In genomic region chr17:7833011-7833794, GRCh38 we compare ENCODE assay signal across 8 cellular contexts. TPM values are rescaled to one million over a fixed set of nuclear protein-coding genes. Genes with fewer than 3 reads are reported as not detected.
DNase-seq lines count a peak whose midpoint lies in the region; ATAC-seq and TF ChIP-seq lines count a peak whose summit lies in the region.

No MANE protein-coding gene starts in this region.

- H3K27ac Mint-ChIP-seq in dendritic cell treated with granulocyte-macrophage colony-stimulating factor and Interleukin-4, amounts not matched to agents 40 ng/mL and 50 ng/mL, for 4 days = peak overlapping the region; percentile 98
- peak overlapping the region; percentile 97 to 100 for H3K27ac Mint-ChIP-seq in natural killer cell

- intact Hi-C loops in dendritic cell treated with granulocyte-macrophage colony-stimulating factor and Interleukin-4, amounts not matched to agents 40 ng/mL and 50 ng/mL, for 4 days (cut with micrococcal nuclease) = no loop called here
- intact Hi-C loops in natural killer cell (cut with micrococcal nuclease) = no loop called here

- no peaks in the 10 kb centered on the region for H3K9me3 ChIP-seq in MG63

- H3K27me3 ChIP-seq in MG63 = peaks cover 2% of the 10 kb centered on the region; the same call in 1 of the 2 replicates

- TF ChIP-seq CTCF in AG10803 (conservative IDR thresholded peaks at IDR 0.05; ENCODE audit: low read length) (no peak), natural killer cell (IDR thresholded peaks at IDR 0.05) (no peak), GM20000 (IDR thresholded peaks at IDR 0.05; ENCODE audit: extremely low read depth, missing control alignments) (no peak)

- H3K36me3 ChIP-seq in MG63 = no peaks in the 10 kb centered on the region

- peak overlapping the region; percentile 90 for H3K4me3 ChIP-seq in AG10803 (ENCODE audit: low read length)
- H3K4me3 ChIP-seq in MG63 = peak overlapping the region; percentile 93

- DNase-seq in AG10803 (ENCODE audit: low read depth) (no peak), MG63 (no peak), natural killer cell (no peak), OCI-M2 (lab: John Stamatoyannopoulos, UW; ENCODE audit: unreplicated experiment) (no peak), NCI-H146 (lab: John Stamatoyannopoulos, UW) (no peak), NCI-H748 treated with DMSO at 0.1 percent for 48 hours (lab: John Stamatoyannopoulos, UW) (no peak), GM20000 (ENCODE audit: low spot score) (no peak)

- peaks cover 43% of the 10 kb centered on the region for H3K4me1 Mint-ChIP-seq in dendritic cell treated with granulocyte-macrophage colony-stimulating factor and Interleukin-4, amounts not matched to agents 40 ng/mL and 50 ng/mL, for 4 days (ENCODE audit: low read depth)
- H3K4me1 Mint-ChIP-seq in natural killer cell = peaks cover 25 to 46% of the 10 kb centered on the region in 2 donors

- H3K9me3 Mint-ChIP-seq in dendritic cell treated with granulocyte-macrophage colony-stimulating factor and Interleukin-4, amounts not matched to agents 40 ng/mL and 50 ng/mL, for 4 days = no peaks in the 10 kb centered on the region
- H3K9me3 Mint-ChIP-seq in natural killer cell = no peaks in the 10 kb centered on the region

- peaks cover 23% of the 10 kb centered on the region for H3K27me3 Mint-ChIP-seq in dendritic cell treated with granulocyte-macrophage colony-stimulating factor and Interleukin-4, amounts not matched to agents 40 ng/mL and 50 ng/mL, for 4 days
- peaks cover 0 to 12% of the 10 kb centered on the region in 2 donors for H3K27me3 Mint-ChIP-seq in natural killer cell (ENCODE audit: low read depth in 2 of 2)

- peaks cover 24% of the 10 kb centered on the region for H3K36me3 Mint-ChIP-seq in dendritic cell treated with granulocyte-macrophage colony-stimulating factor and Interleukin-4, amounts not matched to agents 40 ng/mL and 50 ng/mL, for 4 days (ENCODE audit: low read depth)
- no peaks in the 10 kb centered on the region for H3K36me3 Mint-ChIP-seq in natural killer cell

- peak overlapping the region; percentile 87 for H3K4me3 Mint-ChIP-seq in dendritic cell treated with granulocyte-macrophage colony-stimulating factor and Interleukin-4, amounts not matched to agents 40 ng/mL and 50 ng/mL, for 4 days
- peak overlapping the region; percentile 88 for H3K4me3 Mint-ChIP-seq in natural killer cell

- no peak for ATAC-seq in natural killer cell

RNA-seq across cellular contexts. Expression of gene KDM6B, which starts 0.8 kb away (rescaled TPM):
- 0.07 and 0.20 TPM in 2 replicates for total RNA-seq in MG63 (2014; rRNA removed; shearing (Covaris generic); ENCODE audit: low replicate concordance)
- total RNA-seq in natural killer cell = 100 to 1,000 TPM; 104 to 165 (median 149) TPM

RNA-seq across cellular contexts. Expression of gene TMEM88, which starts 21.7 kb away (rescaled TPM):
- not detected in 2 replicates for total RNA-seq in MG63 (2014; rRNA removed; shearing (Covaris generic); ENCODE audit: low replicate concordance)
- 10 to 100 TPM; 12.7 to 45.5 (median 27.6) TPM for total RNA-seq in natural killer cell

RNA-seq across cellular contexts. Expression of gene NAA38, which starts 24.2 kb away (rescaled TPM):
- total RNA-seq in MG63 (2014; rRNA removed; shearing (Covaris generic); ENCODE audit: low replicate concordance) = 74.9 and 264 TPM in 2 replicates
- 10 to 100 TPM; 35.9 to 40.3 (median 37.3) TPM for total RNA-seq in natural killer cell

RNA-seq across cellular contexts. Expression of gene CYB5D1, which starts 24.6 kb away (rescaled TPM):
- 18.2 and 38.2 TPM in 2 replicates for total RNA-seq in MG63 (2014; rRNA removed; shearing (Covaris generic); ENCODE audit: low replicate concordance)
- total RNA-seq in natural killer cell = 10 to 100 TPM; 11.0 to 18.3 (median 11.5) TPM

RNA-seq across cellular contexts. Expression of gene CHD3, which starts 55.4 kb away (rescaled TPM):
- total RNA-seq in MG63 (2014; rRNA removed; shearing (Covaris generic); ENCODE audit: low replicate concordance) = 49.6 and 51.1 TPM in 2 replicates
- total RNA-seq in natural killer cell = 100 to 1,000 TPM; 215 to 275 (median 218) TPM

Comparison
In these comparisons a context has a peak if more than half of its experiments do, and no peak if none do; other contexts are left out.
1. RNA of gene KDM6B, which starts 0.8 kb away (total RNA-seq): 104 to 165 TPM in natural killer cell; 0.07 to 0.20 TPM in MG63; every median in the first group is over 10 times any median in the second.
2. RNA of gene TMEM88, which starts 21.7 kb away (total RNA-seq): 12.7 to 45.5 TPM in natural killer cell; not detected in MG63; every median in the first group is over 10 times any median in the second.